In genomic region chr20:31502884-31503673, GRCh38 we compare ENCODE assay signal across 8 cellular contexts. TPM values are rescaled to one million over a fixed set of nuclear protein-coding genes. Genes with fewer than 3 reads are reported as not detected.
DNase-seq lines count a peak whose midpoint lies in the region; ATAC-seq and TF ChIP-seq lines count a peak whose summit lies in the region.
"Not testable (repeated sequence)": the region's sequence is repeated elsewhere in the genome, so short reads cannot be mapped to it uniquely, and the experiment has no call there.

No MANE protein-coding gene starts in this region.

- not testable (repeated sequence) for H3T11ph ChIP-seq in H9 (ENCODE audit: low read length)

- not testable (repeated sequence) for H2BK12ac ChIP-seq in H9 (ENCODE audit: insufficient read length, low read depth, low read length)

- not testable (repeated sequence) for H3K14ac ChIP-seq in H9 (ENCODE audit: insufficient read depth, low read length)

- H2BK15ac ChIP-seq in H9 (ENCODE audit: low read depth, low read length) = not testable (repeated sequence)

- not testable (repeated sequence) for H3K4me2 ChIP-seq in H9 (ENCODE audit: insufficient read depth, insufficient read length, low read length)

- ATAC-seq in omental fat pad (ENCODE audit: low FRiP score) = peak; percentile 95

- not testable (repeated sequence) for H3K36me3 ChIP-seq in SJCRH30; testis (ENCODE audit: low read depth, missing control alignments)

- H2BK20ac ChIP-seq in H9 (ENCODE audit: low read depth, low read length, poor library complexity, severe bottlenecking) = not testable (repeated sequence)

- H3K9me3 ChIP-seq in H9 (ENCODE audit: control insufficient read depth, low read depth, low read length) = peaks cover 12% of the 10 kb centered on the region
- H3K9me3 ChIP-seq in SJCRH30 (replicated peaks); testis: not testable (repeated sequence)

- peaks cover 49 to 81% of the 10 kb centered on the region in 2 experiments for H3K9me3 Mint-ChIP-seq in H9

- TF ChIP-seq CTCF in H9 (conservative IDR thresholded peaks at IDR 0.05) (peak; percentile 97), omental fat pad (IDR thresholded peaks at IDR 0.05) (peak in 2 of 3 donors; percentile 86 to 94), testis (IDR thresholded peaks at IDR 0.05) (peak; percentile 90 to 97 (median 97))

- intact Hi-C loops in testis (cut with DNase I; ENCODE audit: low total_unique reads) = loop anchor here (5.0 kb wide), 1 partner anchor 41 kb away; no protein-coding TSS in a partner anchor

- not testable (repeated sequence) for H4K8ac ChIP-seq in H9 (replicated peaks; ENCODE audit: insufficient read length, low read depth, low read length)

- not testable (repeated sequence) for H3K27ac Mint-ChIP-seq in H9

- not testable (repeated sequence) for H3K4me3 Mint-ChIP-seq in H9

- not testable (repeated sequence) for H2AFZ ChIP-seq in H9 (ENCODE audit: low read length)

- H4K91ac ChIP-seq in H9 (ENCODE audit: insufficient read length, low read depth, low read length) = not testable (repeated sequence)

- not testable (repeated sequence) for H2BK5ac ChIP-seq in H9 (ENCODE audit: insufficient read length, low read length)

- not testable (repeated sequence) for H3K36me3 Mint-ChIP-seq in H9 (ENCODE audit: insufficient read depth in 1 of 3, low read depth in 3 of 3)

- H3K4me3 ChIP-seq in SJCRH30, testis: not testable (repeated sequence)

- H3K4me1 Mint-ChIP-seq in H9 = not testable (repeated sequence)

- not testable (repeated sequence) for H3K27ac ChIP-seq in H9 (ENCODE audit: insufficient read length, low read depth, low read length); SJCRH30; testis

- H3K4ac ChIP-seq in H9 (ENCODE audit: low read depth, low read length) = not testable (repeated sequence)

- no CpG with 5 or more reads among the region's 20 CpGs for WGBS in H9 (ENCODE audit: extremely low coverage, insufficient read length, low lambda C conversion rate)
- 40 to 58% methylated on average over 15 to 20 of the region's 20 CpGs for WGBS in testis, 2 donors

- not testable (repeated sequence) for H3K23ac ChIP-seq in H9 (ENCODE audit: insufficient read length, low read depth, low read length)

- not testable (repeated sequence) for H2AK5ac ChIP-seq in H9 (ENCODE audit: insufficient read length, low read length)

- DNase-seq in GM04503 (ENCODE audit: low read depth) = peak; percentile 18
- DNase-seq in H9 = peak; percentile 88
- peak; percentile 85 for DNase-seq in M059J (ENCODE audit: low read depth)
- DNase-seq in SJCRH30 = peak; percentile 75 to 90
- peak; percentile 44 for DNase-seq in activated effector memory CD4-positive, alpha-beta T cell treated with Interleukin-2 at 50 U/mL for 16 hours
- peak; percentile 59 for DNase-seq in foreskin melanocyte
- DNase-seq in omental fat pad (ENCODE audit: low spot score) = peak; percentile 82
- DNase-seq in testis = peak; percentile 93

- H3K79me1 ChIP-seq in H9 (ENCODE audit: insufficient read depth, low read depth, low read length, poor library complexity, severe bottlenecking) = not testable (repeated sequence)

- not testable (repeated sequence) for H3K23me2 ChIP-seq in H9 (ENCODE audit: insufficient read length, low read depth, low read length, poor library complexity, severe bottlenecking)

- not testable (repeated sequence) for H3K27me3 ChIP-seq in H9 (ENCODE audit: insufficient read depth, low read length); SJCRH30; testis

- not testable (repeated sequence) for H3K4me1 ChIP-seq in H9 (ENCODE audit: insufficient read depth, low read length); SJCRH30; testis

- H2BK120ac ChIP-seq in H9 (ENCODE audit: low read depth, low read length, poor library complexity, severe bottlenecking) = not testable (repeated sequence)

- not testable (repeated sequence) for H3K56ac ChIP-seq in H9 (ENCODE audit: insufficient read length, low read depth, low read length)

- H4K20me1 ChIP-seq in H9 (ENCODE audit: control insufficient read depth, insufficient read depth, insufficient read length) = not testable (repeated sequence)

- TF ChIP-seq POLR2A in testis (IDR thresholded peaks at IDR 0.05) = not testable (repeated sequence)

- not testable (repeated sequence) for H3K79me2 ChIP-seq in H9 (ENCODE audit: insufficient read depth, low read length)

- not testable (repeated sequence) for H3K9ac ChIP-seq in H9 (ENCODE audit: extremely low read depth, insufficient read length, low read length)

- H3K27me3 Mint-ChIP-seq in H9 (ENCODE audit: low read depth) = peaks cover 15% of the 10 kb centered on the region

- not testable (repeated sequence) for H4K5ac ChIP-seq in H9 (ENCODE audit: insufficient read length, low read depth, low read length)

- not testable (repeated sequence) for H3K18ac ChIP-seq in H9 (ENCODE audit: insufficient read length, low read depth, low read length)

RNA-seq across cellular contexts. Expression of gene HM13, which starts 11.2 kb away (rescaled TPM):
- total RNA-seq in H9 (2021) (162 and 169 TPM in 2 replicates), omental fat pad (100 to 1,000 TPM in 1 of 4 donors, 10 to 100 TPM in 3; 59.7 to 113 (median 83.4) TPM), testis (10 to 100 TPM; 68.7 to 86.7 TPM)
- total RNA-seq in M059J (2014; rRNA removed; shearing (Covaris generic)) = 244 and 248 TPM in 2 replicates
- total RNA-seq in SJCRH30 (2014; rRNA removed; shearing (Covaris generic)) = 101 and 105 TPM in 2 replicates
- polyA plus RNA-seq in testis (ENCODE audit: insufficient read depth, low read depth, low replicate concordance) = 97.5 TPM

RNA-seq across cellular contexts. Expression of gene REM1, which starts 28.0 kb away (rescaled TPM):
- not detected in 2 replicates for total RNA-seq in H9 (2021)
- total RNA-seq in M059J (2014; rRNA removed; shearing (Covaris generic)) = not detected in 2 replicates
- total RNA-seq in SJCRH30 (2014; rRNA removed; shearing (Covaris generic)) = not detected in 2 replicates
- total RNA-seq in omental fat pad = 10 to 100 TPM in 1 of 4 donors, 1 to 10 TPM in 2, not detected in 1; 1.6 to 12.3 (median 4.0) TPM
- total RNA-seq in testis = 1 to 10 TPM; 1.9 to 2.6 TPM
- polyA plus RNA-seq in testis (ENCODE audit: insufficient read depth, low read depth, low replicate concordance) = 3.4 TPM

RNA-seq across cellular contexts. Expression of gene DEFB124, which starts 28.2 kb away (rescaled TPM):
- total RNA-seq in H9 (2021) (not detected in 2 replicates), omental fat pad (1 to 10 TPM in 1 of 4 donors, not detected in 3; 2.7 TPM), testis (not detected)
- total RNA-seq in M059J (2014; rRNA removed; shearing (Covaris generic)) = not detected in 2 replicates
- not detected in 2 replicates for total RNA-seq in SJCRH30 (2014; rRNA removed; shearing (Covaris generic))
- polyA plus RNA-seq in testis (ENCODE audit: insufficient read depth, low read depth, low replicate concordance) = 8.2 TPM

Comparison
In these comparisons a context has a peak if more than half of its experiments do, and no peak if none do; other contexts are left out.
1. DNase-seq: peak in every context shown above with its lines; median percentile 93 in testis; 88 in H9; 85 in M059J; 82 in SJCRH30; 82 in omental fat pad; 59 in foreskin melanocyte; 44 in activated effector memory CD4-positive, alpha-beta T cell treated with Interleukin-2 at 50 U/mL for 16 hours; 18 in GM04503.